23 cellular contexts compared by ENCODE assay signal in the genomic region with DNA sequence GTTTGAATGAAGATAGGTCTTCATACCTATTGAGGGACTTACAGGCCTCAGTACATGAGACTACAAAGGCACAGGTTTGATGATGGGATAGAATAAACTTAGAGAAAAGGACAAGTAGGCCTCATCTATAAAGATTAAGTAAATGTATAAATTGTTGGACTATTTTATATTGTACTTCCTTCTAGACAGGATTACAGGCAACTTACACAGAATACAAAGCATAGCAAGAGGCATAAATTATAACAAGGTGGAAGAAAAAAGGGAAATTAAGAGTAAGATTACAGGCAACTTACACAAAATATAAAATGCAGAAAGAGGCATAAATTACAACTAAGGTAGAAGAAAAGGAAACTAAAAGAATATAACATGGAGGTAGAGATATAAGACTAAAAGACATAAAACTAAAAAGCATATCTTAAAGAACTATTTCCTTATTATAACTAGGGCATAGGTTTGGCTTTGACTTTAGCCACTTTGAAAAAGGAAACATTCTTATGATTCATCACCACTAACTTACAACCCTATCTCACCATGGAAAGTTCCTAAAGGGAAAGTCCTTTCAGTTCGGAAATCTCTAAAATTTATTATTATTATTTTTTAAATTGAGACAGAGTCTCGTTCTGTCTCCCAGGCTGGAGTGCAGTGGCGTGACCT.
"Had no signal": no experiment of that assay in that cellular context is flagged by ENCODE, and none has a peak within 500 bp of the region (broad histone marks: within the 10 kb centered on the region; RNA-seq: fewer than 3 reads in every experiment).

No MANE protein-coding gene starts in this region.

- H3K4me3 Mint-ChIP-seq: activated CD4-positive, alpha-beta memory T cell treated with anti-CD3 and anti-CD28 coated beads for 36 hours; naive thymus-derived CD8-positive, alpha-beta T cell had no signal

- H3K27me3 Mint-ChIP-seq: activated CD4-positive, alpha-beta memory T cell treated with anti-CD3 and anti-CD28 coated beads for 36 hours; naive thymus-derived CD8-positive, alpha-beta T cell had no signal

- ATAC-seq: gastroesophageal sphincter; heart left ventricle; naive thymus-derived CD8-positive, alpha-beta T cell had no signal

- H3K9me3 Mint-ChIP-seq: activated CD4-positive, alpha-beta memory T cell treated with anti-CD3 and anti-CD28 coated beads for 36 hours; naive thymus-derived CD8-positive, alpha-beta T cell had no signal

- H3K27ac Mint-ChIP-seq: activated CD4-positive, alpha-beta memory T cell treated with anti-CD3 and anti-CD28 coated beads for 36 hours had no signal

- H3K4me1 ChIP-seq: ascending aorta, breast epithelium, esophagus muscularis mucosa, gastroesophageal sphincter, heart left ventricle, left ventricle myocardium inferior, spleen, tibial artery, vagina had no signal

- H3K4me3 ChIP-seq: ascending aorta, breast epithelium, esophagus muscularis mucosa, gastroesophageal sphincter, heart left ventricle, left ventricle myocardium inferior, spleen, tibial artery, vagina had no signal

- H3K36me3 ChIP-seq: breast epithelium had no signal

- H3K9me3 ChIP-seq: ascending aorta, breast epithelium, esophagus muscularis mucosa, gastroesophageal sphincter, heart left ventricle, left ventricle myocardium inferior, neutrophil, spleen, tibial artery, vagina had no signal

- DNase-seq: activated CD4-positive, alpha-beta memory T cell treated with anti-CD3 and anti-CD28 coated beads for 36 hours; activated CD4-positive, alpha-beta T cell treated with anti-CD3 and anti-CD28 coated beads for 4 hours; activated gamma-delta T cell treated with Interleukin-2 at 50 U/mL for 16 hours; activated T-cell treated with anti-CD3 and anti-CD28 coated beads, Interleukin-2, amount 50 U/mL, for 48 hours; cerebellar nuclear complex; effector CD8-positive, alpha-beta T cell; heart left ventricle; left ventricle myocardium inferior; mammary epithelial cell; naive thymus-derived CD8-positive, alpha-beta T cell; retina; spleen; stimulated activated CD4-positive, alpha-beta T cell treated with anti-CD3 and anti-CD28 coated beads, Interleukin-4, amount 100 ng/mL, for 4 hours; stimulated activated naive CD4-positive, alpha-beta T cell; substantia nigra; tibial artery; WERI-Rb-1 had no signal
